8 cellular contexts compared by ENCODE assay signal in genomic region chr17:489758-490329, GRCh38. TPM values are rescaled to one million over a fixed set of nuclear protein-coding genes. Genes with fewer than 3 reads are reported as not detected.
DNase-seq lines count a peak whose midpoint lies in the region; ATAC-seq, FAIRE-seq and TF ChIP-seq lines count a peak whose summit lies in the region.

No MANE protein-coding gene starts in this region.

- H3K27me3 Mint-ChIP-seq in HFFc6 (ENCODE audit: insufficient read depth) = no peaks in the 10 kb centered on the region
- peaks cover 0 to 2% of the 10 kb centered on the region in 2 donors for H3K27me3 Mint-ChIP-seq in natural killer cell treated with Interleukin-12 subunit alpha and Interleukin-12 subunit beta and Interleukin-15 and Interleukin-18, amount 100 ng/mL, for 72 hours

- peak overlapping the region; percentile 77 for H3K9ac ChIP-seq in endothelial cell of umbilical vein (replicated peaks; ENCODE audit: extremely low read depth, insufficient read depth, low read length)

- H3K36me3 ChIP-seq in endothelial cell of umbilical vein (ENCODE audit: control insufficient read depth in 2 of 2, extremely low read depth in 1 of 2, insufficient read depth in 2 of 2, low read length in 2 of 2) (no peaks in the 10 kb centered on the region), transverse colon (no peaks in the 10 kb centered on the region)

- no peak for FAIRE-seq in endothelial cell of umbilical vein (lab: Jason Lieb, UNC)

- no peak for DNase-seq in AG09309 (ENCODE audit: low read depth)
- DNase-seq in HFFc6 = peak; percentile 41
- peak; percentile 48 for DNase-seq in activated CD4-positive, alpha-beta T cell treated with anti-CD3 and anti-CD28 coated beads, Interleukin-2, amount 50 U/mL, for 1 hour
- DNase-seq in endothelial cell of umbilical vein (ENCODE audit: low read depth, low spot score) = peak; percentile 35
- peak; percentile 86 for DNase-seq in natural killer cell treated with Interleukin-12 subunit alpha and Interleukin-12 subunit beta and Interleukin-15 and Interleukin-18, amount 100 ng/mL, for 72 hours (ENCODE audit: low spot score)
- peak; percentile 69 for DNase-seq in transverse colon
- no peak for DNase-seq in NCI-H510A treated with DMSO at 0.1 percent for 48 hours (lab: John Stamatoyannopoulos, UW)
- DNase-seq in iPS-NIHi11 (ENCODE audit: low spot score) = no peak

- H3K9me3 Mint-ChIP-seq in HFFc6 = no peaks in the 10 kb centered on the region
- H3K9me3 Mint-ChIP-seq in natural killer cell treated with Interleukin-12 subunit alpha and Interleukin-12 subunit beta and Interleukin-15 and Interleukin-18, amount 100 ng/mL, for 72 hours = no peaks in the 10 kb centered on the region

- peak overlapping the region; percentile 81 for H3K4me3 ChIP-seq in AG09309 (ENCODE audit: control insufficient read depth, low read depth, low read length)
- peak overlapping the region; percentile 62 to 90 (median 77) for H3K4me3 ChIP-seq in endothelial cell of umbilical vein (replicated peaks in 1 of 3; ENCODE audit: insufficient read depth in 1 of 3, low read depth in 1 of 3, low read length in 3 of 3)
- peak overlapping the region; percentile 32 to 84 (median 47) for H3K4me3 ChIP-seq in transverse colon

- dilution Hi-C loops in endothelial cell of umbilical vein (cut with MboI; ENCODE audit: extremely low pct_ligation_motif_present, low sequenced_read_pairs) = no loop called here

- H2AFZ ChIP-seq in endothelial cell of umbilical vein (ENCODE audit: low read depth, low read length) = peak overlapping the region; percentile 39

- TF ChIP-seq CTCF in AG09309 (IDR thresholded peaks at IDR 0.05; ENCODE audit: control insufficient read depth, insufficient read depth, low read depth, low read length, missing control alignments) (no peak), HFFc6 (IDR thresholded peaks at IDR 0.05) (no peak), endothelial cell of umbilical vein (IDR thresholded peaks at IDR 0.05; ENCODE audit: extremely low read depth in 1 of 2, insufficient read depth in 1 of 2, low read depth in 1 of 2, low read length in 2 of 2) (no peak), transverse colon (IDR thresholded peaks at IDR 0.05) (no peak)

- H3K27ac Mint-ChIP-seq in HFFc6 = peak overlapping the region; percentile 83
- peak overlapping the region; percentile 88 to 91 for H3K27ac Mint-ChIP-seq in natural killer cell treated with Interleukin-12 subunit alpha and Interleukin-12 subunit beta and Interleukin-15 and Interleukin-18, amount 100 ng/mL, for 72 hours

- H3K4me1 ChIP-seq in endothelial cell of umbilical vein (ENCODE audit: control insufficient read depth, extremely low read depth, insufficient read depth, low read length) (peaks cover 5% of the 10 kb centered on the region), transverse colon (peaks cover 0 to 19% (median 14%) of the 10 kb centered on the region in 4 donors)

- H3K9me1 ChIP-seq in endothelial cell of umbilical vein (replicated peaks; ENCODE audit: control insufficient read depth, extremely low read depth, insufficient read depth, low read length) = no peaks in the 10 kb centered on the region

- POLR2A ChIA-PET in endothelial cell of umbilical vein (lab: Charles Lee) = no interaction called here

- no peak for TF ChIP-seq POLR2A in endothelial cell of umbilical vein (IDR thresholded peaks at IDR 0.05; ENCODE audit: low read depth, low read length)
- TF ChIP-seq POLR2A in transverse colon (IDR thresholded peaks at IDR 0.05) = no peak

- peaks cover 6% of the 10 kb centered on the region for H3K79me2 ChIP-seq in endothelial cell of umbilical vein (ENCODE audit: control insufficient read depth, insufficient read depth, low read length)

- H3K27me3 ChIP-seq in endothelial cell of umbilical vein (ENCODE audit: control insufficient read depth in 2 of 2, insufficient read depth in 2 of 2, low read length in 2 of 2) (no peaks in the 10 kb centered on the region), transverse colon (peaks cover 30% of the 10 kb centered on the region)

- peak overlapping the region; percentile 91 for H3K4me3 Mint-ChIP-seq in HFFc6
- peak overlapping the region; percentile 97 for H3K4me3 Mint-ChIP-seq in natural killer cell treated with Interleukin-12 subunit alpha and Interleukin-12 subunit beta and Interleukin-15 and Interleukin-18, amount 100 ng/mL, for 72 hours

- H3K4me1 Mint-ChIP-seq in HFFc6 (ENCODE audit: low read depth) = peaks cover 7% of the 10 kb centered on the region
- H3K4me1 Mint-ChIP-seq in natural killer cell treated with Interleukin-12 subunit alpha and Interleukin-12 subunit beta and Interleukin-15 and Interleukin-18, amount 100 ng/mL, for 72 hours (ENCODE audit: low read depth in 2 of 2) = peaks cover 10% of the 10 kb centered on the region in 2 donors

- BruUV-seq in endothelial cell of umbilical vein (replicated peaks; lab: Mats Ljungman, UMichigan) = no TSS peak

- no peaks in the 10 kb centered on the region for H3K36me3 Mint-ChIP-seq in HFFc6 (ENCODE audit: low read depth)
- H3K36me3 Mint-ChIP-seq in natural killer cell treated with Interleukin-12 subunit alpha and Interleukin-12 subunit beta and Interleukin-15 and Interleukin-18, amount 100 ng/mL, for 72 hours = peaks cover 7% of the 10 kb centered on the region

- TF ChIP-seq EP300 in transverse colon (IDR thresholded peaks at IDR 0.05; ENCODE audit: low read depth) = no peak

- H4K20me1 ChIP-seq in endothelial cell of umbilical vein (replicated peaks; ENCODE audit: control insufficient read depth, extremely low read depth, insufficient read depth, low read length) = no peaks in the 10 kb centered on the region

- intact Hi-C loops in endothelial cell of umbilical vein (cut with micrococcal nuclease) (no loop called here), transverse colon (cut with DNase I; ENCODE audit: low total_unique reads) (no loop called here)

- 2% methylated on average over 31 of the region's 38 CpGs; no CpG with 5 or more reads in 1 of the 2 donors for WGBS in transverse colon (ENCODE audit: low coverage in 1 of 2), 2 donors

- H3K9me3 ChIP-seq in endothelial cell of umbilical vein (replicated peaks; ENCODE audit: control insufficient read depth, insufficient read depth, low read length) (no peaks in the 10 kb centered on the region), transverse colon (no peaks in the 10 kb centered on the region)

- ATAC-seq in natural killer cell treated with Interleukin-12 subunit alpha and Interleukin-12 subunit beta and Interleukin-15 and Interleukin-18, amount 100 ng/mL, for 72 hours = peak; percentile 87

- CTCF ChIA-PET in endothelial cell of umbilical vein (lab: Charles Lee) = interaction anchor here (0.6 to 3.4 kb wide), 5 partner anchors 46 to 210 kb away, joined by 3 to 18 read pairs (median 3); no protein-coding TSS in a partner anchor

- peak overlapping the region; percentile 45 for H3K4me2 ChIP-seq in endothelial cell of umbilical vein (ENCODE audit: insufficient read depth, low read length)

- H3K27ac ChIP-seq in endothelial cell of umbilical vein (ENCODE audit: insufficient read depth, low read depth, low read length) (peak overlapping the region; percentile 66), transverse colon (peak overlapping the region; percentile 66 to 80 (median 74))

- in situ Hi-C loops in transverse colon (cut with MboI; ENCODE audit: low pct_ligation_motif_present in 1 of 4, low pct_unique_long_range_greater_than_20kb in 1 of 4, low sequenced_read_pairs in 3 of 4) = no loop called here

TF ChIP-seq in endothelial cell of umbilical vein, 7 proteins besides CTCF, POLR2A, EP300 and RAD21:
- TF ChIP-seq JUN (IDR thresholded peaks at IDR 0.05; ENCODE audit: borderline replicate concordance, insufficient read depth, insufficient read length, low read depth) (no peak), GATA2 (IDR thresholded peaks at IDR 0.05; ENCODE audit: insufficient read depth, insufficient read length, low read depth, low read length) (no peak), MAX (IDR thresholded peaks at IDR 0.05; ENCODE audit: insufficient read depth, insufficient read length) (no peak), MYC (IDR thresholded peaks at IDR 0.05; ENCODE audit: low read depth, low read length) (no peak), FOS (IDR thresholded peaks at IDR 0.05; ENCODE audit: borderline replicate concordance, insufficient read depth, low read length) (no peak)

RNA-seq across cellular contexts. Expression of gene RFLNB, which starts 44.1 kb away (rescaled TPM):
- 10 to 100 TPM; 73.8 to 87.2 (median 79.5) TPM for total RNA-seq in HFFc6 (2021; fragmentation: NEBNext Ultra II Directional; extraction: Animal tissue kit (Norgen Biotek cat#: 25700))
- total RNA-seq in endothelial cell of umbilical vein (60.7 and 70.8 TPM in 2 replicates), transverse colon (10 to 100 TPM in 3 of 4 donors, 1 to 10 TPM in 1; 8.9 to 13.3 (median 10.3) TPM)
- 10.9 and 11.9 TPM in 2 replicates for polyA plus RNA-seq in endothelial cell of umbilical vein
- 13.0 and 13.5 TPM in 2 replicates for polyA plus RNA-seq in endothelial cell of umbilical vein (2011; cell fraction: cytosol; rRNA removed)
- polyA plus RNA-seq in endothelial cell of umbilical vein (2011; cell fraction: nucleus; rRNA removed) = 5.9 and 6.3 TPM in 2 replicates
- 26.4 and 27.8 TPM in 2 replicates for polyA plus RNA-seq in endothelial cell of umbilical vein (2012)
- polyA minus RNA-seq in endothelial cell of umbilical vein = 13.2 and 17.4 TPM in 2 replicates
- not detected for polyA minus RNA-seq in endothelial cell of umbilical vein (2011; cell fraction: cytosol; rRNA and poly(A)+ RNA removed)
- 4.1 and 4.5 TPM in 2 replicates for polyA minus RNA-seq in endothelial cell of umbilical vein (2011; cell fraction: nucleus; rRNA and poly(A)+ RNA removed)
- 100 to 1,000 TPM; 122 to 192 TPM for total RNA-seq in natural killer cell treated with Interleukin-12 subunit alpha and Interleukin-12 subunit beta and Interleukin-15 and Interleukin-18, amount 100 ng/mL, for 72 hours

Comparison
In these comparisons a context has a peak if more than half of its experiments do, and no peak if none do; other contexts are left out.
1. DNase-seq: peak in HFFc6 (single experiment), activated CD4-positive, alpha-beta T cell treated with anti-CD3 and anti-CD28 coated beads, Interleukin-2, amount 50 U/mL, for 1 hour (single experiment), endothelial cell of umbilical vein (single experiment), natural killer cell treated with Interleukin-12 subunit alpha and Interleukin-12 subunit beta and Interleukin-15 and Interleukin-18, amount 100 ng/mL, for 72 hours (single experiment) and transverse colon (single experiment); none in AG09309 (single experiment), NCI-H510A treated with DMSO at 0.1 percent for 48 hours (single experiment) and iPS-NIHi11 (single experiment).
2. Peak in every context shown above with its lines, with median percentiles within 50 percentile points of each other: H3K4me3 ChIP-seq.